ENCODE assay signal across 13 cellular contexts in the genomic region with DNA sequence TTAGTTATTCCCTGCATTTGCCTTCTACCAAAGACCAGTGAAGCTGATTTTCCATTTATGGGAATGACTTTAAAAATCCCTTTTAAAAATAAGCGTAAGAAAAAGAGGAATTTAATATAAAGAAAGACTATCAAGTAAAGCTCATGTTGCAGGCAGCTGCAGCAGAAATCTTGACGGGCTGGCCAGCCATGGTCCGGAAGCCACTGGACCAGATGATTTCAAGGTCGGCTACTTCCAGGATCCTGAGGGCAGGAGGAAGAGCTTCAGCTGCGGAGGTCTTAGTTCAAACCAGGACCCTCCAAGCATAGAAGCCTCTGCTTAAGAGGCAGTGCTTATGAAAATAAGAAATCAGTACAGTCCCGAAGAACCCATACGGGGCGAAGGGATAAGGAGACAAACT.
DNase-seq lines count a peak whose midpoint lies in the region; ATAC-seq and TF ChIP-seq lines count a peak whose summit lies in the region.
"Had no signal": no experiment of that assay in that cellular context is flagged by ENCODE, and none has a peak within 500 bp of the region (broad histone marks: within the 10 kb centered on the region; RNA-seq: fewer than 3 reads in every experiment).

No MANE protein-coding gene starts in this region.

- H3K36me3 Mint-ChIP-seq in GM23338 (ENCODE audit: low read depth), result no peaks in the 10 kb centered on the region; the same call in 2 of the 3 replicates
- no peaks in the 10 kb centered on the region for H3K36me3 Mint-ChIP-seq in natural killer cell

- H3K36me3 ChIP-seq in GM23338 (ENCODE audit: insufficient read depth), result no peaks in the 10 kb centered on the region
- H3K36me3 ChIP-seq in left lung, result no peaks in the 10 kb centered on the region
- no peaks in the 10 kb centered on the region for H3K36me3 ChIP-seq in gastrocnemius medialis

- H3K9me3 ChIP-seq in left lung (no peaks in the 10 kb centered on the region), gastrocnemius medialis (no peaks in the 10 kb centered on the region)

- H3K4me1 Mint-ChIP-seq in GM23338, result peaks cover 44% of the 10 kb centered on the region
- H3K4me1 Mint-ChIP-seq in natural killer cell, result no peaks in the 10 kb centered on the region
- H3K4me1 Mint-ChIP-seq: activated naive CD8-positive, alpha-beta T cell treated with anti-CD3 and anti-CD28 coated beads, Interleukin-2, amount 50 U/mL, for 24 hours had no signal

- H2AFZ ChIP-seq in GM23338, result peak overlapping the region; percentile 94

- intact Hi-C loops in dorsolateral prefrontal cortex (cut with DNase I), result no loop called here
- intact Hi-C loops in left lung (cut with DNase I), result no loop called here
- intact Hi-C loops in gastrocnemius medialis (cut with DNase I; ENCODE audit: low total_unique reads), result no loop called here
- intact Hi-C loops in natural killer cell (cut with micrococcal nuclease), result no loop called here

- no peaks in the 10 kb centered on the region for H4K20me1 ChIP-seq in GM23338 (replicated peaks; ENCODE audit: insufficient read depth)

- H3K27me3 Mint-ChIP-seq in GM23338 (ENCODE audit: insufficient read depth, low read depth, poor library complexity) (peaks cover 11% of the 10 kb centered on the region), natural killer cell (ENCODE audit: low read depth in 2 of 2) (peaks cover 31 to 34% of the 10 kb centered on the region in 2 donors)

- H3K27ac Mint-ChIP-seq in GM23338 (peak overlapping the region; percentile 72), natural killer cell (no peak overlapping the region)
- H3K27ac Mint-ChIP-seq: activated naive CD8-positive, alpha-beta T cell treated with anti-CD3 and anti-CD28 coated beads, Interleukin-2, amount 50 U/mL, for 24 hours had no signal

- H3K27me3 ChIP-seq in GM23338 (ENCODE audit: insufficient read depth) (no peaks in the 10 kb centered on the region), dorsolateral prefrontal cortex (peaks cover 0 to 10% (median 0%) of the 10 kb centered on the region in 45 donors), left lung (no peaks in the 10 kb centered on the region), gastrocnemius medialis (peaks cover 0 to 8% (median 4%) of the 10 kb centered on the region in 3 donors)

- no peak; the same call in 2 of the 3 replicates for ATAC-seq in GM23338
- peak; percentile 12 for ATAC-seq in left lung
- no peak for ATAC-seq in gastrocnemius medialis
- no peak for ATAC-seq in natural killer cell
- no peak for ATAC-seq in GM21390 (IDR thresholded peaks at IDR 0.05; ENCODE audit: unreplicated experiment)
- ATAC-seq: activated naive CD8-positive, alpha-beta T cell treated with anti-CD3 and anti-CD28 coated beads, Interleukin-2, amount 50 U/mL, for 24 hours; stimulated activated naive CD8-positive, alpha-beta T cell treated with anti-CD3 and anti-CD28 coated beads, Interleukin-15, Interleukin-2, amounts not matched to agents 100 U/mL and 50 U/mL, for 24 hours had no signal

- no peaks in the 10 kb centered on the region for H3K9me2 ChIP-seq in GM23338 (ENCODE audit: insufficient read depth)

- H3K4me1 ChIP-seq in GM23338 (ENCODE audit: insufficient read depth) (peaks cover 32% of the 10 kb centered on the region), left lung (peaks cover 13 to 22% of the 10 kb centered on the region in 2 donors), gastrocnemius medialis (peaks cover 0 to 19% of the 10 kb centered on the region in 2 donors)

- DNase-seq in GM23338 (ENCODE audit: low spot score) (peak; percentile 9), dorsolateral prefrontal cortex (peak in 1 of 10 donors; percentile 23), left lung (peak in 1 of 2 donors; percentile 39), gastrocnemius medialis (no peak), mucosa of gallbladder (ENCODE audit: low spot score) (no peak), natural killer cell (no peak), T-helper 1 cell (no peak)
- DNase-seq: activated naive CD8-positive, alpha-beta T cell treated with anti-CD3 and anti-CD28 coated beads, Interleukin-2, amount 50 U/mL, for 24 hours; DMS79 treated with DMSO at 0.1 percent for 48 hours; nucleus accumbens; stimulated activated CD4-positive, alpha-beta T cell treated with anti-CD3 and anti-CD28 coated beads, Interleukin-4, amount 100 ng/mL, for 1 hour; stimulated activated naive CD8-positive, alpha-beta T cell treated with anti-CD3 and anti-CD28 coated beads, Interleukin-15, Interleukin-2, amounts not matched to agents 100 U/mL and 50 U/mL, for 24 hours had no signal

- TF ChIP-seq POLR2A in gastrocnemius medialis (IDR thresholded peaks at IDR 0.05), result no peak

- H3K9me3 Mint-ChIP-seq in GM23338 (peaks cover 4% of the 10 kb centered on the region; the same call in 2 of the 3 replicates), natural killer cell (no peaks in the 10 kb centered on the region)
- H3K9me3 Mint-ChIP-seq: activated naive CD8-positive, alpha-beta T cell treated with anti-CD3 and anti-CD28 coated beads, Interleukin-2, amount 50 U/mL, for 24 hours had no signal

- H3K4me3 ChIP-seq in GM23338 (no peak overlapping the region), dorsolateral prefrontal cortex (peak overlapping the region in 50 of 59 donors; percentile 4 to 60 (median 42)), left lung (no peak overlapping the region), gastrocnemius medialis (peak overlapping the region in 1 of 4 donors; percentile 5)

- H3K4me3 Mint-ChIP-seq in GM23338, result peak overlapping the region; percentile 57; the same call in 1 of the 3 replicates
- H3K4me3 Mint-ChIP-seq in natural killer cell, result no peak overlapping the region
- H3K4me3 Mint-ChIP-seq: activated naive CD8-positive, alpha-beta T cell treated with anti-CD3 and anti-CD28 coated beads, Interleukin-2, amount 50 U/mL, for 24 hours had no signal

- TF ChIP-seq CTCF in GM23338 (conservative IDR thresholded peaks at IDR 0.05; ENCODE audit: low read depth in 2 of 2), result no peak
- no peak for TF ChIP-seq CTCF in dorsolateral prefrontal cortex (IDR thresholded peaks at IDR 0.05 in 54 of 56, conservative IDR thresholded peaks at IDR 0.05 in 2 of 56; ENCODE audit: low read depth in 1 of 56, partially characterized antibody in 56 of 56)
- TF ChIP-seq CTCF in left lung (IDR thresholded peaks at IDR 0.05), result no peak
- no peak for TF ChIP-seq CTCF in gastrocnemius medialis (IDR thresholded peaks at IDR 0.05 in 4 of 5, conservative IDR thresholded peaks at IDR 0.05 in 1 of 5)
- no peak for TF ChIP-seq CTCF in natural killer cell (IDR thresholded peaks at IDR 0.05)

- H3F3A ChIP-seq in GM23338 (replicated peaks; ENCODE audit: low read depth), result no peaks in the 10 kb centered on the region

- H3K4me2 ChIP-seq in GM23338, result peak overlapping the region; percentile 65

- in situ Hi-C loops in gastrocnemius medialis (cut with MboI; ENCODE audit: low sequenced_read_pairs in 4 of 4), result no loop called here

- no peaks in the 10 kb centered on the region for H3K79me2 ChIP-seq in GM23338 (replicated peaks; ENCODE audit: insufficient read depth)

- H3K27ac ChIP-seq in GM23338 (ENCODE audit: low read depth), result peak overlapping the region; percentile 68
- peak overlapping the region in 57 of 59 donors; percentile 18 to 93 (median 81) for H3K27ac ChIP-seq in dorsolateral prefrontal cortex
- peak overlapping the region; percentile 75 to 92 for H3K27ac ChIP-seq in left lung
- H3K27ac ChIP-seq in gastrocnemius medialis, result peak overlapping the region; percentile 49 to 62 (median 60)

TF ChIP-seq in GM23338, 12 proteins besides CTCF, POLR2A, EP300 and RAD21:
- TF ChIP-seq EZH2 (IDR thresholded peaks at IDR 0.05; ENCODE audit: low read depth, unreplicated experiment) (no peak), NANOG (IDR thresholded peaks at IDR 0.05; ENCODE audit: borderline replicate concordance) (no peak), ZNF114 (CRISPR knock-in tag; IDR thresholded peaks at IDR 0.05) (no peak), REST (IDR thresholded peaks at IDR 0.05; ENCODE audit: unreplicated experiment) (no peak), EZH2phosphoT487 (IDR thresholded peaks at IDR 0.05; ENCODE audit: unreplicated experiment) (no peak), JUNB (IDR thresholded peaks at IDR 0.05; ENCODE audit: unreplicated experiment) (no peak), CREB1 (CRISPR knock-in tag; IDR thresholded peaks at IDR 0.05; ENCODE audit: low read depth) (no peak), ZNF331 (CRISPR knock-in tag; IDR thresholded peaks at IDR 0.05; ENCODE audit: low read depth) (no peak)
- TF ChIP-seq, protein P1, sequence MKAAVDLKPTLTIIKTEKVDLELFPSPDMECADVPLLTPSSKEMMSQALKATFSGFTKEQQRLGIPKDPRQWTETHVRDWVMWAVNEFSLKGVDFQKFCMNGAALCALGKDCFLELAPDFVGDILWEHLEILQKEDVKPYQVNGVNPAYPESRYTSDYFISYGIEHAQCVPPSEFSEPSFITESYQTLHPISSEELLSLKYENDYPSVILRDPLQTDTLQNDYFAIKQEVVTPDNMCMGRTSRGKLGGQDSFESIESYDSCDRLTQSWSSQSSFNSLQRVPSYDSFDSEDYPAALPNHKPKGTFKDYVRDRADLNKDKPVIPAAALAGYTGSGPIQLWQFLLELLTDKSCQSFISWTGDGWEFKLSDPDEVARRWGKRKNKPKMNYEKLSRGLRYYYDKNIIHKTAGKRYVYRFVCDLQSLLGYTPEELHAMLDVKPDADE (IDR thresholded peaks at IDR 0.05), result no peak

Comparison
In these comparisons a context has a peak if more than half of its experiments do, and no peak if none do; other contexts are left out.
1. H3K4me3 ChIP-seq: peak in dorsolateral prefrontal cortex (50 of 59); none in GM23338 (single experiment) and left lung (0 of 2).
2. Peak in every context shown above with its lines, with median percentiles within 50 percentile points of each other: H3K27ac ChIP-seq.